8 cellular contexts compared by ENCODE assay signal in the genomic region with DNA sequence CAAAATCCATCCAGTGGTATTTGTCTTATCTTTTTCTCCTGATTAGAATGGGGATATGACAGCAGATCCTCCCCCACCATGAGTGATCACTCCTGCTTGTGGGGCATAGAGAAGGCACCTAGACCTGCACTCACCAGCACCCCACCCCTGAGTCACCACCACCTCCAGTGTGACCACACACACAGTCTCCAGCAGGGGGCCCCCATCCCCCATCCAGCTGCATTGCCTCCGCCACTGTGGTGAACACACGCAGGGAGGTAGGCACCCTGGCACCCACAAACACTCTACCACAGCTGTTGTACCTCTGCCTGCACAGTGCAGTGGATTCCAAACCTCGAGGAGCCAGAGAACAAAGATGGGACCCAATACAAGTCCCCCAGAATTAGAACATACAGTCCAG. TPM values are rescaled to one million over a fixed set of nuclear protein-coding genes. Genes with fewer than 3 reads are reported as not detected.
DNase-seq lines count a peak whose midpoint lies in the region; ATAC-seq and TF ChIP-seq lines count a peak whose summit lies in the region.

No MANE protein-coding gene starts in this region.

- H2BK15ac ChIP-seq in mesendoderm (replicated peaks; ENCODE audit: low read depth): no peak overlapping the region

- CTCF ChIA-PET in PC-9 (lab: Charles Lee): no interaction called here

- no peaks in the 10 kb centered on the region for H3K79me1 ChIP-seq in mesendoderm (ENCODE audit: low read length)

- H3K4me1 ChIP-seq in PC-9 (replicated peaks; ENCODE audit: insufficient read depth): 0 out of 2 replicates have a peak, but pooled peaks cover 8% of the 10 kb centered on the region
- no peaks in the 10 kb centered on the region for H3K4me1 ChIP-seq in mesendoderm (ENCODE audit: control insufficient read depth, low read depth, low read length)
- no peaks in the 10 kb centered on the region for H3K4me1 ChIP-seq in upper lobe of left lung

- H3K4me2 ChIP-seq in PC-9 (no peak overlapping the region), mesendoderm (ENCODE audit: low read length) (no peak overlapping the region)

- no peak for TF ChIP-seq EP300 in upper lobe of left lung (IDR thresholded peaks at IDR 0.05)

- DNase-seq in PC-9: peak; percentile 26 to 34
- peak; percentile 1 to 58 (median 18) for DNase-seq in activated naive CD4-positive, alpha-beta T cell (lab: John Stamatoyannopoulos, UW)
- peak; percentile 49 for DNase-seq in mesendoderm
- DNase-seq in upper lobe of left lung: no peak
- DNase-seq in AG08396 (ENCODE audit: low spot score): no peak
- DNase-seq in left ventricle myocardium superior: no peak

- H3K4me3 ChIP-seq in PC-9 (no peak overlapping the region), mesendoderm (ENCODE audit: low read length) (no peak overlapping the region), upper lobe of left lung (no peak overlapping the region)

- H3K18ac ChIP-seq in mesendoderm (ENCODE audit: low read length): no peak overlapping the region

- H4K20me1 ChIP-seq in PC-9 (ENCODE audit: insufficient read depth): no peaks in the 10 kb centered on the region

- no peaks in the 10 kb centered on the region for H3F3A ChIP-seq in PC-9 (ENCODE audit: insufficient read depth, low read depth)

- ATAC-seq in GM18511 (IDR thresholded peaks at IDR 0.05; ENCODE audit: unreplicated experiment) (peak; percentile 100), HG02642 (IDR thresholded peaks at IDR 0.05; ENCODE audit: poor library complexity, unreplicated experiment) (peak; percentile 95), upper lobe of left lung (ENCODE audit: low FRiP score in 2 of 2) (peak in 1 of 2 donors; percentile 19), left ventricle myocardium superior (no peak)

- no peak overlapping the region for H4K8ac ChIP-seq in mesendoderm (ENCODE audit: low read depth, low read length)

- TF ChIP-seq CTCF in PC-9 (conservative IDR thresholded peaks at IDR 0.05): peak; percentile 71
- TF ChIP-seq CTCF in upper lobe of left lung (IDR thresholded peaks at IDR 0.05): peak in 4 of 6 experiments; percentile 13 to 28 (median 18)

- H3K9me2 ChIP-seq in PC-9 (ENCODE audit: insufficient read depth): no peaks in the 10 kb centered on the region; the same call in 1 of the 2 replicates

- no peak overlapping the region for H2AK5ac ChIP-seq in mesendoderm (ENCODE audit: low read length)

- H3K27me3 ChIP-seq in PC-9 (ENCODE audit: insufficient read depth, low read depth) (no peaks in the 10 kb centered on the region), mesendoderm (ENCODE audit: insufficient read depth, low read length, poor library complexity) (no peaks in the 10 kb centered on the region), upper lobe of left lung (no peaks in the 10 kb centered on the region)

- H4K5ac ChIP-seq in mesendoderm (ENCODE audit: low read length): no peak overlapping the region

- no peaks in the 10 kb centered on the region for H3K36me3 ChIP-seq in PC-9 (ENCODE audit: low read depth)
- no peaks in the 10 kb centered on the region for H3K36me3 ChIP-seq in mesendoderm (ENCODE audit: control insufficient read depth, insufficient read depth, low read length)
- no peaks in the 10 kb centered on the region for H3K36me3 ChIP-seq in upper lobe of left lung

- no CpG with 5 or more reads among the region's 3 CpGs for WGBS in mesendoderm (ENCODE audit: extremely low coverage, insufficient coverage, low lambda C conversion rate)
- WGBS in upper lobe of left lung, 2 donors: 42% methylated on average over 3 of the region's 3 CpGs; no CpG with 5 or more reads in 1 of the 2 donors

- H3K56ac ChIP-seq in mesendoderm (ENCODE audit: low read length): no peak overlapping the region

- H2AFZ ChIP-seq in PC-9: no peak overlapping the region

- POLR2A ChIA-PET in PC-9 (lab: Charles Lee; ENCODE audit: unreplicated experiment): no interaction called here

- intact Hi-C loops in PC-9 (cut with micrococcal nuclease; ENCODE audit: unreplicated experiment) (no loop called here), left ventricle myocardium superior (cut with micrococcal nuclease) (no loop called here)

- H3K27ac ChIP-seq in PC-9: no peak overlapping the region
- no peak overlapping the region for H3K27ac ChIP-seq in mesendoderm (ENCODE audit: low read depth, low read length)
- no peak overlapping the region for H3K27ac ChIP-seq in upper lobe of left lung

- no peak for TF ChIP-seq POLR2A in upper lobe of left lung (IDR thresholded peaks at IDR 0.05)

- H3K23ac ChIP-seq in mesendoderm (ENCODE audit: low read length): no peak overlapping the region

- H3K4ac ChIP-seq in mesendoderm (ENCODE audit: low read depth, low read length): no peak overlapping the region

- BruUV-seq in PC-9 (replicated peaks; lab: Mats Ljungman, UMichigan): no TSS peak

- H3K79me2 ChIP-seq in PC-9 (ENCODE audit: low read depth): no peaks in the 10 kb centered on the region
- H3K79me2 ChIP-seq in mesendoderm (ENCODE audit: control insufficient read depth, insufficient read depth, low read length): no peaks in the 10 kb centered on the region

- H2BK120ac ChIP-seq in mesendoderm (ENCODE audit: low read depth, low read length): no peak overlapping the region

- H3K9me3 ChIP-seq in PC-9 (ENCODE audit: insufficient read depth, low read depth): no peaks in the 10 kb centered on the region
- H3K9me3 ChIP-seq in upper lobe of left lung: no peaks in the 10 kb centered on the region

- no peak overlapping the region for H2BK5ac ChIP-seq in mesendoderm (ENCODE audit: low read length)

- H3K9ac ChIP-seq in mesendoderm (ENCODE audit: low read length): no peak overlapping the region

RNA-seq across cellular contexts. Expression of gene MAGEA8, which starts 9.0 kb away (rescaled TPM):
- not detected in 2 replicates for total RNA-seq in PC-9 (2021)
- polyA plus RNA-seq in mesendoderm (2013, experiment 1 of 2): not detected
- polyA plus RNA-seq in mesendoderm (2013, experiment 2 of 2): 0.03 TPM
- not detected for total RNA-seq in upper lobe of left lung
- not detected for total RNA-seq in left ventricle myocardium superior

RNA-seq across cellular contexts. Expression of gene HSFX4, which starts 57.4 kb away (rescaled TPM):
- total RNA-seq in PC-9 (2021) (not detected in 2 replicates), upper lobe of left lung (not detected), left ventricle myocardium superior (not detected)
- not detected for polyA plus RNA-seq in mesendoderm (2013, experiment 1 of 2)
- polyA plus RNA-seq in mesendoderm (2013, experiment 2 of 2): not detected

Comparison
In these comparisons a context has a peak if more than half of its experiments do, and no peak if none do; other contexts are left out.
1. DNase-seq: peak in PC-9 (2 of 2), activated naive CD4-positive, alpha-beta T cell (4 of 4) and mesendoderm (single experiment); none in upper lobe of left lung (0 of 2), AG08396 (single experiment) and left ventricle myocardium superior (single experiment).